In the genomic region with DNA sequence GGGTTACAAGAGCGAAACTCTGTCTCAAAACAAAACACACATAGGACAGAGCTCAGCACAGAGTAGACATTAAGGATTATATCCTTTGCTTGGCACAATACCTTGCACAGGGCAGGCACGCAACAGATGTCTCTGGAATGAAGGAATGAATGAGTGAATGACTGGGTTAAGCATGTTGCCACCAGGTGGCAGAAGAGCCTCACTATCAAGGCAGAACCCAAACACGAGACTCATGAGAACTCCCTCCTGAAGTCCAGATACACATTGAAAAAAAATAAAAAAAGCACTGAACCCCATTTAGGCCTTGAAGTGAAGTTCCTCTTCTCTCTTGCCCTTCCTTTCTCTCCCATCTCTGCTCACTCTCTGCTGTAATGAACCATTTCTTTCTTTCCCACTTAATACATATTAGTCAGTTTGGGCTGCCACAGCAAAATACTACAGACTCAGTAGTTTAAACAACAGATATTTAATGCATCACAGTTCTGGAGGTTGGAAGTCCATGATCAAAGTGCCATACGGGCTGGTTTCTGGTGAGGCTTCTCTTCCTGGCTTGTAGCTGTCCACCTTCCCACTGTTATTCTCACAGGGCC, we compare ENCODE assay signal across 8 cellular contexts. TPM values are rescaled to one million over a fixed set of nuclear protein-coding genes. Genes with fewer than 3 reads are reported as not detected.
A peak's percentile ranks its signal among the peaks of the same experiment; 100 is the strongest.
DNase-seq lines count a peak whose midpoint lies in the region; ATAC-seq and TF ChIP-seq lines count a peak whose summit lies in the region.

No MANE protein-coding gene starts in this region.

- H3K27me3 Mint-ChIP-seq in naive B cell, result no peaks in the 10 kb centered on the region

- peak overlapping the region in 4 of 6 donors; percentile 60 to 76 (median 62) for H3K27ac Mint-ChIP-seq in naive B cell
- no peak overlapping the region for H3K27ac Mint-ChIP-seq in stimulated activated effector memory CD8-positive, alpha-beta T cell treated with anti-CD3 and anti-CD28 coated beads, Interleukin-12 subunit alpha, Interleukin-12 subunit beta, amount 100 ng/mL, for 72 hours

- H3K4me3 Mint-ChIP-seq in naive B cell, result peak overlapping the region in 6 of 8 donors; percentile 24 to 71 (median 48)
- no peak overlapping the region for H3K4me3 Mint-ChIP-seq in stimulated activated effector memory CD8-positive, alpha-beta T cell treated with anti-CD3 and anti-CD28 coated beads, Interleukin-12 subunit alpha, Interleukin-12 subunit beta, amount 100 ng/mL, for 72 hours

- H3K4me3 ChIP-seq in epithelial cell of esophagus (ENCODE audit: low read length), result no peak overlapping the region

- DNase-seq in C1 segment of cervical spinal cord (lab: John Stamatoyannopoulos, UW) (peak in 11 of 14 donors; percentile 8 to 59 (median 22)), NOMO-1 (lab: John Stamatoyannopoulos, UW; ENCODE audit: unreplicated experiment in 2 of 2) (peak; percentile 68 to 86), epithelial cell of esophagus (ENCODE audit: low read depth) (peak; percentile 87), naive B cell (peak; percentile 82)
- peak in 2 of 3 experiments; percentile 21 to 27 for DNase-seq in activated CD8-positive, alpha-beta memory T cell treated with anti-CD3 and anti-CD28 coated beads for 48 hours (ENCODE audit: low read depth in 2 of 3, low spot score in 2 of 3)
- peak; percentile 53 to 77 for DNase-seq in stimulated activated effector memory CD8-positive, alpha-beta T cell treated with anti-CD3 and anti-CD28 coated beads, Interleukin-12 subunit alpha, Interleukin-12 subunit beta, amount 100 ng/mL, for 72 hours (ENCODE audit: low spot score in 2 of 2)

- peaks cover 23 to 34% (median 32%) of the 10 kb centered on the region in 3 donors for H3K4me1 Mint-ChIP-seq in naive B cell
- H3K4me1 Mint-ChIP-seq in stimulated activated effector memory CD8-positive, alpha-beta T cell treated with anti-CD3 and anti-CD28 coated beads, Interleukin-12 subunit alpha, Interleukin-12 subunit beta, amount 100 ng/mL, for 72 hours, result peaks cover 32% of the 10 kb centered on the region

- ATAC-seq in GM19043 (IDR thresholded peaks at IDR 0.05; ENCODE audit: low read depth, unreplicated experiment) (peak; percentile 65), HG03558 (IDR thresholded peaks at IDR 0.05; ENCODE audit: extremely low read depth, unreplicated experiment) (peak; percentile 64), naive B cell (ENCODE audit: low read depth in 2 of 2) (peak; percentile 95 to 96)
- ATAC-seq in stimulated activated effector memory CD8-positive, alpha-beta T cell treated with anti-CD3 and anti-CD28 coated beads, Interleukin-12 subunit alpha, Interleukin-12 subunit beta, amount 100 ng/mL, for 72 hours, result peak; percentile 88

- peaks cover 0 to 5% of the 10 kb centered on the region in 2 donors for H3K36me3 Mint-ChIP-seq in naive B cell
- H3K36me3 Mint-ChIP-seq in stimulated activated effector memory CD8-positive, alpha-beta T cell treated with anti-CD3 and anti-CD28 coated beads, Interleukin-12 subunit alpha, Interleukin-12 subunit beta, amount 100 ng/mL, for 72 hours, result no peaks in the 10 kb centered on the region

- peak; percentile 90 for TF ChIP-seq CTCF in epithelial cell of esophagus (IDR thresholded peaks at IDR 0.05; ENCODE audit: insufficient read depth, low read depth, low read length, missing control alignments)

- H3K9me3 Mint-ChIP-seq in naive B cell, result peaks cover 0 to 6% (median 3%) of the 10 kb centered on the region in 7 donors
- H3K9me3 Mint-ChIP-seq in stimulated activated effector memory CD8-positive, alpha-beta T cell treated with anti-CD3 and anti-CD28 coated beads, Interleukin-12 subunit alpha, Interleukin-12 subunit beta, amount 100 ng/mL, for 72 hours, result no peaks in the 10 kb centered on the region

RNA-seq across cellular contexts. Expression of gene LTA4H, which starts 26.6 kb away (rescaled TPM):
- 100 to 1,000 TPM; 203 to 338 (median 258) TPM for polyA plus RNA-seq in naive B cell (ENCODE audit: low read depth in 6 of 6)

Comparison
In these comparisons a context has a peak if more than half of its experiments do, and no peak if none do; other contexts are left out.
1. DNase-seq: peak in every context shown above with its lines; median percentile 87 in epithelial cell of esophagus; 82 in naive B cell; 77 in NOMO-1; 65 in stimulated activated effector memory CD8-positive, alpha-beta T cell treated with anti-CD3 and anti-CD28 coated beads, Interleukin-12 subunit alpha, Interleukin-12 subunit beta, amount 100 ng/mL, for 72 hours; 24 in activated CD8-positive, alpha-beta memory T cell treated with anti-CD3 and anti-CD28 coated beads for 48 hours; 22 in C1 segment of cervical spinal cord.